ENCODE assay signal across 1 cellular context in the genomic region with DNA sequence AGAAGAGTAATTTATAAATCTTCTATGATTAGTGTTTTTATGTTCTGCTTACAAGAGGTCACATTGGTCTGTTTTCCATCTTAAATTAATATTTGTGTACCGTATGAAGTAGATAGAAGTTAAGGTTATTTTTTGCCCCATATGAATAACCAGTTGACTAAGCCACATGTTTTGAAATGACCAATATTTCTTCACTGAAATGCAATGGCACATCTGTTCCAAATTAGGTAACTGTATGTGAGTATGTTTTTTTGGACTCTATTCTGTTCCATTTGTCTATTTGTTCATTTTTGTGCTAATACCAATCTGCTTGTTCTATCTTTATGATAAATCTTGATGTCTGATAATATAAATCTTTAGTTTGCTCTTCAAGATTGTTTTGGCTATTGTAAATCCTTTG.
TF ChIP-seq lines count a peak whose summit lies in the region.

No MANE protein-coding gene starts in this region.

TF ChIP-seq in HEK293T, 16 proteins besides CTCF, POLR2A, EP300 and RAD21:
- TF ChIP-seq SUZ12 (IDR thresholded peaks at IDR 0.05) (no peak), ZNF384 (IDR thresholded peaks at IDR 0.05) (no peak), ELF4 (IDR thresholded peaks at IDR 0.05) (no peak), FOXM1 (IDR thresholded peaks at IDR 0.05; ENCODE audit: borderline replicate concordance) (no peak), L3MBTL2 (conservative IDR thresholded peaks at IDR 0.05) (no peak), CTBP1 (IDR thresholded peaks at IDR 0.05; ENCODE audit: borderline replicate concordance) (no peak), NFRKB (IDR thresholded peaks at IDR 0.05) (no peak), ARNT (IDR thresholded peaks at IDR 0.05) (no peak), TARDBP (IDR thresholded peaks at IDR 0.05) (no peak), SP1 (IDR thresholded peaks at IDR 0.05) (no peak), FOXK2 (IDR thresholded peaks at IDR 0.05) (no peak), HDGF (IDR thresholded peaks at IDR 0.05; ENCODE audit: borderline replicate concordance) (no peak), FOXA1 (IDR thresholded peaks at IDR 0.05) (no peak)
TF ChIP-seq in HEK293T: peak in this region for 0.
